In the genomic region with DNA sequence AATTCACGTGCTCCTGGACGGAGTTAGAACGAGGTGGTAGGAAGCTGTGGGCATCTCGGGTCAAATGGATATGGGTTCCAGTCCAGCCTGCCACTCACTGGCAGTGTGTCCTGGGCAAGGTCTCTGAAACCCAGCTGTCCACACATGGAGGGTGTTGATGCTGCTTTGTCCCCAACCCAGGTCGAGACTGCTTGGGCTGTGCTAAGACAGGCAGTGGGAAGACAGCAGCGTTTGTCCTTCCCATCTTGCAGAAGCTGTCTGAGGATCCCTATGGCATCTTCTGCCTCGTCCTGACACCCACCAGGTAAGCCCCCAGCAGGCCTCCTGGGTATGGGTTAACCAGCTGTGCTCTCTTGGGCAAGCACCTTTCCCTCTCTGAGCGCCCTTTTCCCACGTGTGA, we compare ENCODE assay signal across 8 cellular contexts. TPM values are rescaled to one million over a fixed set of nuclear protein-coding genes. Genes with fewer than 3 reads are reported as not detected.
DNase-seq lines count a peak whose midpoint lies in the region; ATAC-seq, FAIRE-seq and TF ChIP-seq lines count a peak whose summit lies in the region.

No MANE protein-coding gene starts in this region.

- H3K4me3 Mint-ChIP-seq in HFFc6: peak overlapping the region; percentile 99
- peak overlapping the region; percentile 99 for H3K4me3 Mint-ChIP-seq in activated CD8-positive, alpha-beta T cell treated with anti-CD3 and anti-CD28 coated beads for 36 hours

- ATAC-seq in activated CD8-positive, alpha-beta T cell treated with anti-CD3 and anti-CD28 coated beads for 36 hours: no peak

- H3K4me3 ChIP-seq in iPS-11a (ENCODE audit: low read depth, low read length): peak overlapping the region; percentile 84
- peak overlapping the region in 7 of 8 donors; percentile 79 to 100 (median 96) for H3K4me3 ChIP-seq in spleen

- CTCF ChIA-PET in activated CD8-positive, alpha-beta T cell treated with anti-CD3 and anti-CD28 coated beads for 36 hours (lab: Charles Lee): interaction anchor here (1.8 kb wide), 1 partner anchor 66 kb away, joined by 7 read pairs; no protein-coding TSS in a partner anchor

- TF ChIP-seq CTCF in HFFc6 (IDR thresholded peaks at IDR 0.05) (no peak), spleen (IDR thresholded peaks at IDR 0.05 in 8 of 11, conservative IDR thresholded peaks at IDR 0.05 in 3 of 11) (no peak)
- no peak for TF ChIP-seq CTCF in activated CD8-positive, alpha-beta T cell treated with anti-CD3 and anti-CD28 coated beads for 36 hours (IDR thresholded peaks at IDR 0.05)

- no peaks in the 10 kb centered on the region; the same call in 1 of the 2 replicates for H3K9me3 Mint-ChIP-seq in HFFc6
- H3K9me3 Mint-ChIP-seq in activated CD8-positive, alpha-beta T cell treated with anti-CD3 and anti-CD28 coated beads for 36 hours: no peaks in the 10 kb centered on the region

- in situ Hi-C loops in ACHN (cut with HindIII; ENCODE audit: low pct_ligation_motif_present, low pct_unique_long_range_greater_than_20kb, low sequenced_read_pairs): no loop called here

- H3K9me3 ChIP-seq in spleen: no peaks in the 10 kb centered on the region

- POLR2A ChIA-PET in activated CD8-positive, alpha-beta T cell treated with anti-CD3 and anti-CD28 coated beads for 36 hours (lab: Charles Lee): interaction anchor here (0.8 to 3.1 kb wide), 5 partner anchors 10 to 348 kb away, joined by 3 to 33 read pairs (median 7); a partner anchor contains a TSS

- H3K36me3 ChIP-seq in spleen: peaks cover 0 to 66% (median 44%) of the 10 kb centered on the region in 6 donors

- peaks cover 41% of the 10 kb centered on the region for H3K36me3 Mint-ChIP-seq in HFFc6 (ENCODE audit: low read depth)
- peaks cover 44% of the 10 kb centered on the region for H3K36me3 Mint-ChIP-seq in activated CD8-positive, alpha-beta T cell treated with anti-CD3 and anti-CD28 coated beads for 36 hours (ENCODE audit: low read depth)

- peaks cover 33% of the 10 kb centered on the region for H3K4me1 Mint-ChIP-seq in HFFc6 (ENCODE audit: low read depth)
- peaks cover 27% of the 10 kb centered on the region for H3K4me1 Mint-ChIP-seq in activated CD8-positive, alpha-beta T cell treated with anti-CD3 and anti-CD28 coated beads for 36 hours (ENCODE audit: low read depth)

- DNase-seq in HFFc6 (no peak), spleen (peak; percentile 66), globus pallidus (ENCODE audit: low spot score) (no peak), cerebellum (ENCODE audit: low spot score) (no peak), frontal cortex (ENCODE audit: low spot score in 2 of 2) (no peak), ACHN (no peak)
- DNase-seq in activated CD8-positive, alpha-beta T cell treated with anti-CD3 and anti-CD28 coated beads for 36 hours: no peak

- no peak for TF ChIP-seq POLR2A in spleen (IDR thresholded peaks at IDR 0.05)

- H3K27ac ChIP-seq in spleen: peak overlapping the region in 4 of 8 donors; percentile 75 to 97 (median 88)

- H3K27ac Mint-ChIP-seq in HFFc6: peak overlapping the region; percentile 97
- peak overlapping the region; percentile 96 for H3K27ac Mint-ChIP-seq in activated CD8-positive, alpha-beta T cell treated with anti-CD3 and anti-CD28 coated beads for 36 hours

- peaks cover 26 to 58% (median 52%) of the 10 kb centered on the region in 6 donors for H3K4me1 ChIP-seq in spleen

- no peak for FAIRE-seq in frontal cortex (lab: Jason Lieb, UNC)

- H3K27me3 Mint-ChIP-seq in HFFc6 (ENCODE audit: insufficient read depth): peaks cover 13% of the 10 kb centered on the region
- no peaks in the 10 kb centered on the region for H3K27me3 Mint-ChIP-seq in activated CD8-positive, alpha-beta T cell treated with anti-CD3 and anti-CD28 coated beads for 36 hours

- intact Hi-C loops in activated CD8-positive, alpha-beta T cell treated with anti-CD3 and anti-CD28 coated beads for 36 hours (cut with micrococcal nuclease): no loop called here
- intact Hi-C loops in spleen (cut with DNase I; ENCODE audit: low total_unique reads): no loop called here

- no peaks in the 10 kb centered on the region for H3K27me3 ChIP-seq in spleen (replicated peaks in 1 of 7)

- WGBS in spleen, 5 donors: 57 to 71% (median 66%) methylated on average over 8 to 9 of the region's 9 CpGs

RNA-seq across cellular contexts. Expression of a gene that starts 0.9 kb away (rescaled TPM):
- total RNA-seq in HFFc6 (2021; fragmentation: NEBNext Ultra II Directional; extraction: Animal tissue kit (Norgen Biotek cat#: 25700)): 10 to 100 TPM; 37.8 to 57.4 (median 44.0) TPM
- 10 to 100 TPM; 61.0 to 61.6 TPM for total RNA-seq in activated CD8-positive, alpha-beta T cell treated with anti-CD3 and anti-CD28 coated beads for 36 hours
- total RNA-seq in spleen (10 to 100 TPM; 31.0 to 42.6 (median 34.8) TPM), cerebellum (32.2 TPM), frontal cortex (66.9 TPM)
- 10 to 100 TPM; 37.4 to 48.0 (median 38.7) TPM for polyA plus RNA-seq in spleen

RNA-seq across cellular contexts. Expression of a gene that starts 1.2 kb away (rescaled TPM):
- 100 to 1,000 TPM; 268 to 315 (median 286) TPM for total RNA-seq in HFFc6 (2021; fragmentation: NEBNext Ultra II Directional; extraction: Animal tissue kit (Norgen Biotek cat#: 25700))
- total RNA-seq in activated CD8-positive, alpha-beta T cell treated with anti-CD3 and anti-CD28 coated beads for 36 hours: 100 to 1,000 TPM; 179 to 183 TPM
- 100 to 1,000 TPM; 135 to 261 (median 158) TPM for total RNA-seq in spleen
- polyA plus RNA-seq in spleen: 100 to 1,000 TPM; 164 to 248 (median 196) TPM
- total RNA-seq in cerebellum: 58.3 TPM
- 92.5 TPM for total RNA-seq in frontal cortex

RNA-seq across cellular contexts. Expression of a gene that starts 20.6 kb away (rescaled TPM):
- 10 to 100 TPM; 68.1 to 89.1 (median 77.9) TPM for total RNA-seq in HFFc6 (2021; fragmentation: NEBNext Ultra II Directional; extraction: Animal tissue kit (Norgen Biotek cat#: 25700))
- under 1 TPM; 0.36 to 0.51 TPM for total RNA-seq in activated CD8-positive, alpha-beta T cell treated with anti-CD3 and anti-CD28 coated beads for 36 hours
- total RNA-seq in spleen (100 to 1,000 TPM in 2 of 7 donors, 10 to 100 TPM in 5; 23.0 to 197 (median 80.0) TPM), cerebellum (20.7 TPM), frontal cortex (20.4 TPM)
- 100 to 1,000 TPM in 2 of 3 donors, 10 to 100 TPM in 1; 22.4 to 279 (median 148) TPM for polyA plus RNA-seq in spleen

RNA-seq across cellular contexts. Expression of a gene that starts 24.4 kb away (rescaled TPM):
- 1 to 10 TPM in 5 of 6 experiments, under 1 TPM in 1; 0.96 to 2.1 (median 1.3) TPM for total RNA-seq in HFFc6 (2021; fragmentation: NEBNext Ultra II Directional; extraction: Animal tissue kit (Norgen Biotek cat#: 25700))
- total RNA-seq in activated CD8-positive, alpha-beta T cell treated with anti-CD3 and anti-CD28 coated beads for 36 hours: under 1 TPM; 0.18 to 0.36 TPM
- total RNA-seq in spleen (under 1 TPM in 4 of 7 donors, not detected in 3; 0.16 to 0.50 (median 0.40) TPM), cerebellum (19.1 TPM), frontal cortex (21.2 TPM)
- polyA plus RNA-seq in spleen: under 1 TPM in 2 of 3 donors, not detected in 1; 0.06 to 0.45 TPM

Comparison
In these comparisons a context has a peak if more than half of its experiments do, and no peak if none do; other contexts are left out.
1. RNA of a gene that starts 20.6 kb away (total RNA-seq): 23.0 to 197 TPM in spleen, 68.1 to 89.1 TPM in HFFc6, 20.7 TPM in cerebellum (single experiment) and 20.4 TPM in frontal cortex (single experiment); 0.36 to 0.51 TPM in activated CD8-positive, alpha-beta T cell treated with anti-CD3 and anti-CD28 coated beads for 36 hours; every median in the first group is over 10 times any median in the second.